15 cellular contexts compared by ENCODE assay signal in the genomic region with DNA sequence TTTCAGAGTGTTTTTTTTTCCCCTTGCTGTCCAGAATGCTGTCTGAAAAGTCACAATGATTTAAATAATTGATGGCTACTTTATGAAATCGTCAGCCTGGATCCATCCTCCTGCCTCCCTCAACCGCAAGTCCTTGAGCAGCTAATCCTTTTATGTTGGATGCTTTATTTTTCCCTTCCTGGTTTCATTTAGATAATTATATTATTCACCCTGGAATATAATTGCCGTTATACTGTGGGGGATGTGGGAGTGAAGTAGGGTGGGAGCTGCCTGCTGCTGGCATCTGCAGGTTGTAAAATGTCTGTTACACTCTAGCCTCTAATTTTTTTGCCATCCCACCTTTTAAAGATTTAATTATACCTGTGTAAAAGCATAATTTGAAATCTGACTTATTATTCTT.
DNase-seq lines count a peak whose midpoint lies in the region; ATAC-seq and TF ChIP-seq lines count a peak whose summit lies in the region.
"Had no signal": no experiment of that assay in that cellular context is flagged by ENCODE, and none has a peak within 500 bp of the region (broad histone marks: within the 10 kb centered on the region; RNA-seq: fewer than 3 reads in every experiment).

No MANE protein-coding gene starts in this region.

- no peak overlapping the region for H3K4me3 Mint-ChIP-seq in HFFc6
- H3K4me3 Mint-ChIP-seq in CD4-positive, alpha-beta T cell, result no peak overlapping the region
- H3K4me3 Mint-ChIP-seq: CD4-positive, CD25-positive, alpha-beta regulatory T cell; IgD-negative memory B cell; T-helper 17 cell had no signal

- H3K27ac Mint-ChIP-seq in HFFc6, result no peak overlapping the region
- no peak overlapping the region for H3K27ac Mint-ChIP-seq in CD4-positive, alpha-beta T cell
- H3K27ac Mint-ChIP-seq: CD4-positive, CD25-positive, alpha-beta regulatory T cell; IgD-negative memory B cell; T-helper 17 cell had no signal

- no peaks in the 10 kb centered on the region for H3K27me3 ChIP-seq in A673 (replicated peaks; ENCODE audit: insufficient read depth, low read depth, low read length, poor library complexity)
- no peaks in the 10 kb centered on the region for H3K27me3 ChIP-seq in CD4-positive, alpha-beta T cell (ENCODE audit: control insufficient read depth, insufficient read depth, low read length)

- POLR2A ChIA-PET in A673 (lab: Charles Lee; ENCODE audit: low non-redundant PET), result no interaction called here
- POLR2A ChIA-PET in CD4-positive, alpha-beta T cell (lab: Charles Lee), result no interaction called here

- DNase-seq in A673 (ENCODE audit: low spot score) (peak; percentile 33), NCI-H1105 (lab: John Stamatoyannopoulos, UW) (peak; percentile 85), NCI-H2227 treated with DMSO at 0.1 percent for 48 hours (lab: John Stamatoyannopoulos, UW) (peak; percentile 77), activated gamma-delta T cell (lab: John Stamatoyannopoulos, UW) (no peak), HFFc6 (no peak)
- no peak for DNase-seq in stimulated activated CD4-positive, alpha-beta T cell treated with anti-CD3 and anti-CD28 coated beads, Interleukin-4, amount 100 ng/mL, for 1 hour
- DNase-seq in CD4-positive, alpha-beta T cell, result no peak
- DNase-seq: CD4-positive, CD25-positive, alpha-beta regulatory T cell; DND-41; GDM1; MV-4-11; NCI-H2029; T-helper 17 cell had no signal

- H3K36me3 Mint-ChIP-seq in HFFc6 (ENCODE audit: low read depth), result peaks cover 11% of the 10 kb centered on the region; the same call in 1 of the 2 replicates
- H3K36me3 Mint-ChIP-seq in CD4-positive, alpha-beta T cell (ENCODE audit: low read depth), result peaks cover 9% of the 10 kb centered on the region

- no peak overlapping the region for H3K4me3 ChIP-seq in A673 (ENCODE audit: low read depth, low read length, poor library complexity, severe bottlenecking)

- H3K9me3 Mint-ChIP-seq in HFFc6, result no peaks in the 10 kb centered on the region
- peaks cover 2% of the 10 kb centered on the region for H3K9me3 Mint-ChIP-seq in CD4-positive, alpha-beta T cell

- no peak overlapping the region for H3K27ac ChIP-seq in A673 (ENCODE audit: low read depth, low read length, poor library complexity, severe bottlenecking)
- no peak overlapping the region for H3K27ac ChIP-seq in CD4-positive, alpha-beta T cell (ENCODE audit: low read depth, low read length)

- no TSS peak for BruUV-seq in A673 (replicated peaks; lab: Mats Ljungman, UMichigan)

- no peaks in the 10 kb centered on the region for H3K9me3 ChIP-seq in A673 (ENCODE audit: low read depth, low read length, poor library complexity, severe bottlenecking)
- no peaks in the 10 kb centered on the region for H3K9me3 ChIP-seq in CD4-positive, alpha-beta T cell (ENCODE audit: control insufficient read depth, low read length)

- peaks cover 19% of the 10 kb centered on the region for H3K4me1 ChIP-seq in A673 (ENCODE audit: insufficient read depth, low read length, poor library complexity, severe bottlenecking)

- CTCF ChIA-PET in A673 (lab: Charles Lee), result no interaction called here
- CTCF ChIA-PET in CD4-positive, alpha-beta T cell (lab: Charles Lee), result no interaction called here

- H3K27me3 Mint-ChIP-seq in HFFc6 (ENCODE audit: insufficient read depth), result no peaks in the 10 kb centered on the region; the same call in 1 of the 2 replicates
- no peaks in the 10 kb centered on the region for H3K27me3 Mint-ChIP-seq in CD4-positive, alpha-beta T cell
- H3K27me3 Mint-ChIP-seq: CD4-positive, CD25-positive, alpha-beta regulatory T cell; IgD-negative memory B cell; T-helper 17 cell had no signal

- intact Hi-C loops in A673 (cut with micrococcal nuclease; ENCODE audit: unreplicated experiment), result no loop called here
- intact Hi-C loops in CD4-positive, alpha-beta T cell (cut with DNase I, micrococcal nuclease), result no loop called here

- H3K36me3 ChIP-seq in A673 (ENCODE audit: insufficient read depth, low read length, poor library complexity, severe bottlenecking), result no peaks in the 10 kb centered on the region

- peak; percentile 54; the same call in 2 of the 3 replicates for ATAC-seq in SK-N-SH treated with all-trans-retinoic acid at 6 μM for 48 hours
- no peak for ATAC-seq in CD4-positive, alpha-beta T cell (ENCODE audit: poor library complexity)
- ATAC-seq: T-helper 17 cell had no signal

- no peaks in the 10 kb centered on the region for H3K4me1 Mint-ChIP-seq in HFFc6 (ENCODE audit: low read depth)
- peaks cover 4% of the 10 kb centered on the region for H3K4me1 Mint-ChIP-seq in CD4-positive, alpha-beta T cell (ENCODE audit: low read depth)
- H3K4me1 Mint-ChIP-seq: T-helper 17 cell had no signal

- TF ChIP-seq CTCF in A673 (conservative IDR thresholded peaks at IDR 0.05; ENCODE audit: low read depth, low read length), result no peak
- no peak for TF ChIP-seq CTCF in HFFc6 (IDR thresholded peaks at IDR 0.05)
- no peak for TF ChIP-seq CTCF in CD4-positive, alpha-beta T cell (IDR thresholded peaks at IDR 0.05)

TF ChIP-seq in SK-N-SH treated with all-trans-retinoic acid at 6 μM for 48 hours, 23 proteins besides CTCF, POLR2A, EP300 and RAD21:
- TF ChIP-seq TCF4 (CRISPR knock-in tag; IDR thresholded peaks at IDR 0.05; ENCODE audit: borderline replicate concordance), result peak; percentile 75
- TF ChIP-seq CSDC2 (CRISPR knock-in tag; IDR thresholded peaks at IDR 0.05), result no peak
- TF ChIP-seq, protein P1, sequence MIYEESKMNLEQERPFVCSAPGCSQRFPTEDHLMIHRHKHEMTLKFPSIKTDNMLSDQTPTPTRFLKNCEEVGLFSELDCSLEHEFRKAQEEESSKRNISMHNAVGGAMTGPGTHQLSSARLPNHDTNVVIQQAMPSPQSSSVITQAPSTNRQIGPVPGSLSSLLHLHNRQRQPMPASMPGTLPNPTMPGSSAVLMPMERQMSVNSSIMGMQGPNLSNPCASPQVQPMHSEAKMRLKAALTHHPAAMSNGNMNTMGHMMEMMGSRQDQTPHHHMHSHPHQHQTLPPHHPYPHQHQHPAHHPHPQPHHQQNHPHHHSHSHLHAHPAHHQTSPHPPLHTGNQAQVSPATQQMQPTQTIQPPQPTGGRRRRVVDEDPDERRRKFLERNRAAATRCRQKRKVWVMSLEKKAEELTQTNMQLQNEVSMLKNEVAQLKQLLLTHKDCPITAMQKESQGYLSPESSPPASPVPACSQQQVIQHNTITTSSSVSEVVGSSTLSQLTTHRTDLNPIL (CRISPR knock-in tag; IDR thresholded peaks at IDR 0.05; ENCODE audit: low read depth), result peak; percentile 8; the same call in 1 of the 2 replicates
- TF ChIP-seq ZNF70 (CRISPR knock-in tag; IDR thresholded peaks at IDR 0.05), result no peak
- TF ChIP-seq ZNF565 (CRISPR knock-in tag; conservative IDR thresholded peaks at IDR 0.05; ENCODE audit: low read depth), result no peak
- peak; percentile 18 for TF ChIP-seq ISL1 (CRISPR knock-in tag; IDR thresholded peaks at IDR 0.05)
- no peak for TF ChIP-seq OSR1 (CRISPR knock-in tag; IDR thresholded peaks at IDR 0.05)
- TF ChIP-seq, protein P2, sequence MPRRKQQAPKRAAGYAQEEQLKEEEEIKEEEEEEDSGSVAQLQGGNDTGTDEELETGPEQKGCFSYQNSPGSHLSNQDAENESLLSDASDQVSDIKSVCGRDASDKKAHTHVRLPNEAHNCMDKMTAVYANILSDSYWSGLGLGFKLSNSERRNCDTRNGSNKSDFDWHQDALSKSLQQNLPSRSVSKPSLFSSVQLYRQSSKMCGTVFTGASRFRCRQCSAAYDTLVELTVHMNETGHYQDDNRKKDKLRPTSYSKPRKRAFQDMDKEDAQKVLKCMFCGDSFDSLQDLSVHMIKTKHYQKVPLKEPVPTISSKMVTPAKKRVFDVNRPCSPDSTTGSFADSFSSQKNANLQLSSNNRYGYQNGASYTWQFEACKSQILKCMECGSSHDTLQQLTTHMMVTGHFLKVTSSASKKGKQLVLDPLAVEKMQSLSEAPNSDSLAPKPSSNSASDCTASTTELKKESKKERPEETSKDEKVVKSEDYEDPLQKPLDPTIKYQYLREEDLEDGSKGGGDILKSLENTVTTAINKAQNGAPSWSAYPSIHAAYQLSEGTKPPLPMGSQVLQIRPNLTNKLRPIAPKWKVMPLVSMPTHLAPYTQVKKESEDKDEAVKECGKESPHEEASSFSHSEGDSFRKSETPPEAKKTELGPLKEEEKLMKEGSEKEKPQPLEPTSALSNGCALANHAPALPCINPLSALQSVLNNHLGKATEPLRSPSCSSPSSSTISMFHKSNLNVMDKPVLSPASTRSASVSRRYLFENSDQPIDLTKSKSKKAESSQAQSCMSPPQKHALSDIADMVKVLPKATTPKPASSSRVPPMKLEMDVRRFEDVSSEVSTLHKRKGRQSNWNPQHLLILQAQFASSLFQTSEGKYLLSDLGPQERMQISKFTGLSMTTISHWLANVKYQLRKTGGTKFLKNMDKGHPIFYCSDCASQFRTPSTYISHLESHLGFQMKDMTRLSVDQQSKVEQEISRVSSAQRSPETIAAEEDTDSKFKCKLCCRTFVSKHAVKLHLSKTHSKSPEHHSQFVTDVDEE (CRISPR knock-in tag; IDR thresholded peaks at IDR 0.05), result peak; percentile 29; the same call in 1 of the 2 replicates
- TF ChIP-seq, protein P3, sequence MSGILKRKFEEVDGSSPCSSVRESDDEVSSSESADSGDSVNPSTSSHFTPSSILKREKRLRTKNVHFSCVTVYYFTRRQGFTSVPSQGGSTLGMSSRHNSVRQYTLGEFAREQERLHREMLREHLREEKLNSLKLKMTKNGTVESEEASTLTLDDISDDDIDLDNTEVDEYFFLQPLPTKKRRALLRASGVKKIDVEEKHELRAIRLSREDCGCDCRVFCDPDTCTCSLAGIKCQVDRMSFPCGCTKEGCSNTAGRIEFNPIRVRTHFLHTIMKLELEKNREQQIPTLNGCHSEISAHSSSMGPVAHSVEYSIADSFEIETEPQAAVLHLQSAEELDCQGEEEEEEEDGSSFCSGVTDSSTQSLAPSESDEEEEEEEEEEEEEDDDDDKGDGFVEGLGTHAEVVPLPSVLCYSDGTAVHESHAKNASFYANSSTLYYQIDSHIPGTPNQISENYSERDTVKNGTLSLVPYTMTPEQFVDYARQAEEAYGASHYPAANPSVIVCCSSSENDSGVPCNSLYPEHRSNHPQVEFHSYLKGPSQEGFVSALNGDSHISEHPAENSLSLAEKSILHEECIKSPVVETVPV (CRISPR knock-in tag; IDR thresholded peaks at IDR 0.05), result no peak

Comparison
In these comparisons a context has a peak if more than half of its experiments do, and no peak if none do; other contexts are left out.
1. DNase-seq: peak in A673 (single experiment), NCI-H1105 (single experiment) and NCI-H2227 treated with DMSO at 0.1 percent for 48 hours (single experiment); none in activated gamma-delta T cell (single experiment), HFFc6 (single experiment), stimulated activated CD4-positive, alpha-beta T cell treated with anti-CD3 and anti-CD28 coated beads, Interleukin-4, amount 100 ng/mL, for 1 hour (single experiment) and CD4-positive, alpha-beta T cell (0 of 10).